ENCODE assay signal across 12 cellular contexts in the genomic region with DNA sequence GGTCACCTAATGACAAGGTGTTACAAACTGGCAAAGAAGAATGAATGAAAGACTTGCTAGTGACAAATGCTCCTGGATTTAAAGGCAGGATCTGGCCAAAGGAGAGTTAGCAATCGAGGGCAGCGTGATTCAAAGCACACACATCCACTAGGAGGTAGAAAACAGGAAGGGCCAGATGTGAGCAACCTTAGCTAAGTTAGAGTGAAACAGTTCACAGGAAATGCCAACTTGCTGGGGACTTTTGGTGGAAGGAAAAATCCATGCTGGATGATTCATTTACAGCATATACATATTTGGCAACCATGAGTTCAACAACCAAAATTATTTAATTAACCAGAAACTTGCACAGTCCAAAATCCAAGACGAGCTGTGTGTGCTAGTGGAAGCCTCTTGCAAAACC.
DNase-seq lines count a peak whose midpoint lies in the region; ATAC-seq and TF ChIP-seq lines count a peak whose summit lies in the region.
"Had no signal": no experiment of that assay in that cellular context is flagged by ENCODE, and none has a peak within 500 bp of the region (broad histone marks: within the 10 kb centered on the region; RNA-seq: fewer than 3 reads in every experiment).

No MANE protein-coding gene starts in this region.

- WGBS in right cardiac atrium: 70% methylated on average over 3 of the region's 3 CpGs

- H3K36me3 ChIP-seq in cardiac muscle cell: no peaks in the 10 kb centered on the region
- H3K36me3 ChIP-seq: prostate gland had no signal

- TF ChIP-seq CTCF in cardiac muscle cell (IDR thresholded peaks at IDR 0.05; ENCODE audit: low read depth, low read length) (peak; percentile 6), GM20000 (IDR thresholded peaks at IDR 0.05; ENCODE audit: extremely low read depth, missing control alignments) (no peak)

- DNase-seq in cardiac muscle cell (ENCODE audit: low read depth in 1 of 2, low spot score in 1 of 2) (peak in 1 of 2 donors; percentile 78), right cardiac atrium (no peak), amniotic epithelial cell (ENCODE audit: low read depth) (peak; percentile 20), fibroblast of peridontal ligament (ENCODE audit: extremely low read depth) (peak; percentile 83), GM20000 (ENCODE audit: low spot score) (no peak), NCI-H187 (lab: John Stamatoyannopoulos, UW) (no peak), NCI-H2171 treated with DMSO at 0.1 percent for 48 hours (lab: John Stamatoyannopoulos, UW) (no peak), NCI-H1092 treated with DMSO at 0.1 percent for 48 hours (lab: John Stamatoyannopoulos, UW) (no peak)
- DNase-seq: activated CD4-positive, alpha-beta memory T cell treated with anti-CD3 and anti-CD28 coated beads for 36 hours; DMS79 treated with DMSO at 0.1 percent for 48 hours; NCI-H1436 treated with DMSO at 0.1 percent for 48 hours had no signal

- no peak for ATAC-seq in right cardiac atrium

- no peaks in the 10 kb centered on the region for H3K27me3 ChIP-seq in cardiac muscle cell
- no peaks in the 10 kb centered on the region for H3K27me3 ChIP-seq in right cardiac atrium (ENCODE audit: control insufficient read depth, insufficient read depth)

- intact Hi-C loops in right cardiac atrium (cut with DNase I): no loop called here

- H3K9me3 ChIP-seq in cardiac muscle cell (ENCODE audit: low read depth) (no peaks in the 10 kb centered on the region), right cardiac atrium (ENCODE audit: control insufficient read depth, low read length) (no peaks in the 10 kb centered on the region)
- H3K9me3 ChIP-seq: prostate gland had no signal

- H3K4me3 ChIP-seq in cardiac muscle cell: no peak overlapping the region
- H3K4me3 ChIP-seq in right cardiac atrium (ENCODE audit: low read length): no peak overlapping the region
- H3K4me3 ChIP-seq: prostate gland had no signal

- H3K27ac ChIP-seq in cardiac muscle cell: no peak overlapping the region
- no peak overlapping the region for H3K27ac ChIP-seq in right cardiac atrium (ENCODE audit: low read length)
- H3K27ac ChIP-seq: prostate gland had no signal

- no peaks in the 10 kb centered on the region for H3K4me1 ChIP-seq in cardiac muscle cell (ENCODE audit: low read depth)
- no peaks in the 10 kb centered on the region for H3K4me1 ChIP-seq in right cardiac atrium (ENCODE audit: control insufficient read depth, insufficient read depth, low read length)
- H3K4me1 ChIP-seq: prostate gland had no signal

Comparison
In these comparisons a context has a peak if more than half of its experiments do, and no peak if none do; other contexts are left out.
1. DNase-seq: peak in amniotic epithelial cell (single experiment) and fibroblast of peridontal ligament (single experiment); none in right cardiac atrium (0 of 3), GM20000 (single experiment), NCI-H187 (0 of 2), NCI-H2171 treated with DMSO at 0.1 percent for 48 hours (single experiment) and NCI-H1092 treated with DMSO at 0.1 percent for 48 hours (single experiment).